Comparison of ENCODE assay signal across 15 cellular contexts in genomic region chr11:65356394-65356972, GRCh38. TPM values are rescaled to one million over a fixed set of nuclear protein-coding genes. Genes with fewer than 3 reads are reported as not detected.
A peak's percentile ranks its signal among the peaks of the same experiment; 100 is the strongest.
DNase-seq lines count a peak whose midpoint lies in the region; ATAC-seq, FAIRE-seq and TF ChIP-seq lines count a peak whose summit lies in the region.
"Had no signal": no experiment of that assay in that cellular context is flagged by ENCODE, and none has a peak within 500 bp of the region (broad histone marks: within the 10 kb centered on the region; RNA-seq: fewer than 3 reads in every experiment).

No MANE protein-coding gene starts in this region.

- DNase-seq in activated naive CD4-positive, alpha-beta T cell treated with anti-CD3 and anti-CD28 coated beads for 36 hours: no peak
- no peak for DNase-seq in activated naive CD4-positive, alpha-beta T cell treated with Interleukin-2 at 50 U/mL for 16 hours
- DNase-seq in activated T-helper 1 cell treated with anti-CD3 and anti-CD28 coated beads, Interleukin-12 subunit alpha, Interleukin-12 subunit beta, Interleukin-2, Interleukin-4 antibody, amounts not matched to agents 30 ng/mL and 10 ng/mL and 1 ng/mL, durations not matched to agents 14 hours and 24 hours and 36 hours (ENCODE audit: low spot score): no peak
- no peak for DNase-seq in HepG2 (ENCODE audit: low spot score)
- no peak for DNase-seq in stimulated activated CD4-positive, alpha-beta T cell treated with anti-CD3 and anti-CD28 coated beads, Interleukin-4, amount 100 ng/mL, for 1 hour
- no peak for DNase-seq in AG08396 (ENCODE audit: low spot score)
- DNase-seq in UCSD-AML1 (lab: John Stamatoyannopoulos, UW; ENCODE audit: unreplicated experiment): no peak
- DNase-seq: activated CD8-positive, alpha-beta memory T cell treated with anti-CD3 and anti-CD28 coated beads, Interleukin-2, amount 50 U/mL, for 4 hours; Karpas-422; NCI-H2029; NCI-H82; SHP77 had no signal

- no peak for TF ChIP-seq CTCF in HepG2 (CRISPR knock-in tag; IDR thresholded peaks at IDR 0.05)

- H3K36me3 ChIP-seq in HepG2 (replicated peaks in 1 of 2; ENCODE audit: control insufficient read depth in 1 of 2, insufficient read depth in 2 of 2, low read length in 2 of 2) (peaks cover 8 to 12% of the 10 kb centered on the region in 2 experiments; a peak in 3 of 5 replicates), skeletal muscle tissue (ENCODE audit: control insufficient read depth in 3 of 3, insufficient read depth in 3 of 3, low read length in 3 of 3) (peaks cover 12 to 14% (median 12%) of the 10 kb centered on the region in 3 donors)
- H3K36me3 ChIP-seq: uterus had no signal

- no peak for TF ChIP-seq RAD21 in HepG2 (CRISPR knock-in tag; IDR thresholded peaks at IDR 0.05)

- peaks cover 50% of the 10 kb centered on the region for H3K4me1 ChIP-seq in HepG2 (ENCODE audit: insufficient read depth, low read length)
- peaks cover 25 to 34% (median 33%) of the 10 kb centered on the region in 3 donors for H3K4me1 ChIP-seq in skeletal muscle tissue (ENCODE audit: control insufficient read depth in 3 of 3, insufficient read depth in 3 of 3, low read length in 3 of 3)

- H3K9ac ChIP-seq in HepG2 (ENCODE audit: insufficient read depth, low read depth, low read length) (no peak overlapping the region), skeletal muscle tissue (ENCODE audit: low read depth in 1 of 3, low read length in 3 of 3) (peak overlapping the region in 1 of 3 donors; percentile 74)

- H4K20me1 ChIP-seq in HepG2 (ENCODE audit: insufficient read depth, low read length): no peaks in the 10 kb centered on the region

- H3K4me1 Mint-ChIP-seq in activated naive CD4-positive, alpha-beta T cell treated with anti-CD3 and anti-CD28 coated beads for 36 hours (ENCODE audit: low read depth): peaks cover 11% of the 10 kb centered on the region
- H3K4me1 Mint-ChIP-seq in activated T-helper 1 cell treated with anti-CD3 and anti-CD28 coated beads, Interleukin-12 subunit alpha, Interleukin-12 subunit beta, Interleukin-2, Interleukin-4 antibody, amounts not matched to agents 30 ng/mL and 10 ng/mL and 1 ng/mL, durations not matched to agents 14 hours and 24 hours and 36 hours (ENCODE audit: low read depth): peaks cover 8% of the 10 kb centered on the region

- no TSS peak for BruUV-seq in HepG2 (replicated peaks; lab: Mats Ljungman, UMichigan)

- POLR2A ChIA-PET in HepG2 (lab: Yijun Ruan, JAX): interaction anchor here (0.9 to 6.3 kb wide), 8 partner anchors 14 to 219 kb away, joined by 3 to 87 read pairs (median 24); partner anchors contain the start of genes DPF2, EHBP1L1, MALAT1 and NEAT1

- intact Hi-C loops in activated naive CD4-positive, alpha-beta T cell treated with anti-CD3 and anti-CD28 coated beads for 36 hours (cut with micrococcal nuclease): no loop called here
- intact Hi-C loops in activated T-helper 1 cell treated with anti-CD3 and anti-CD28 coated beads, Interleukin-12 subunit alpha, Interleukin-12 subunit beta, Interleukin-2, Interleukin-4 antibody, amounts not matched to agents 30 ng/mL and 10 ng/mL and 1 ng/mL, durations not matched to agents 14 hours and 24 hours and 36 hours (cut with micrococcal nuclease): no loop called here
- intact Hi-C loops in HepG2 (cut with micrococcal nuclease; ENCODE audit: unreplicated experiment): no loop called here

- H3K36me3 Mint-ChIP-seq in activated naive CD4-positive, alpha-beta T cell treated with anti-CD3 and anti-CD28 coated beads for 36 hours (ENCODE audit: low read depth): no peaks in the 10 kb centered on the region
- peaks cover 9% of the 10 kb centered on the region for H3K36me3 Mint-ChIP-seq in activated T-helper 1 cell treated with anti-CD3 and anti-CD28 coated beads, Interleukin-12 subunit alpha, Interleukin-12 subunit beta, Interleukin-2, Interleukin-4 antibody, amounts not matched to agents 30 ng/mL and 10 ng/mL and 1 ng/mL, durations not matched to agents 14 hours and 24 hours and 36 hours (ENCODE audit: low read depth)

- no peak for ATAC-seq in HepG2

- H3K79me2 ChIP-seq in HepG2 (ENCODE audit: insufficient read depth, low read length): no peaks in the 10 kb centered on the region

- H2AFZ ChIP-seq in HepG2 (ENCODE audit: low read length): no peak overlapping the region

- no peaks in the 10 kb centered on the region for H3K27me3 ChIP-seq in HepG2 (ENCODE audit: control insufficient read depth in 1 of 2, insufficient read depth in 2 of 2, low read length in 2 of 2)
- H3K27me3 ChIP-seq in skeletal muscle tissue (ENCODE audit: control insufficient read depth in 3 of 3, insufficient read depth in 3 of 3, low read length in 3 of 3): peaks cover 0 to 10% (median 0%) of the 10 kb centered on the region in 3 donors

- peak overlapping the region; percentile 21 for H3K4me3 Mint-ChIP-seq in activated naive CD4-positive, alpha-beta T cell treated with anti-CD3 and anti-CD28 coated beads for 36 hours
- H3K4me3 Mint-ChIP-seq in activated T-helper 1 cell treated with anti-CD3 and anti-CD28 coated beads, Interleukin-12 subunit alpha, Interleukin-12 subunit beta, Interleukin-2, Interleukin-4 antibody, amounts not matched to agents 30 ng/mL and 10 ng/mL and 1 ng/mL, durations not matched to agents 14 hours and 24 hours and 36 hours: peak overlapping the region; percentile 81

- TF ChIP-seq EP300 in HepG2 (IDR thresholded peaks at IDR 0.05; ENCODE audit: low read depth in 2 of 2, low read length in 2 of 2): no peak
- no peak for TF ChIP-seq EP300 in HepG2 (CRISPR knock-in tag; IDR thresholded peaks at IDR 0.05; ENCODE audit: borderline replicate concordance)

- WGBS in HepG2 (ENCODE audit: low lambda C conversion rate): 97% methylated on average over 15 of the region's 30 CpGs

- H3K9me3 ChIP-seq in HepG2 (ENCODE audit: low read length) (no peaks in the 10 kb centered on the region), skeletal muscle tissue (ENCODE audit: control insufficient read depth in 3 of 3, low read length in 3 of 3) (no peaks in the 10 kb centered on the region)
- H3K9me3 ChIP-seq: uterus had no signal

- H3K4me3 ChIP-seq in HepG2 (replicated peaks in 1 of 3; ENCODE audit: insufficient read depth in 1 of 3, low read depth in 2 of 3, low read length in 3 of 3) (no peak overlapping the region), skeletal muscle tissue (ENCODE audit: low read length in 3 of 3) (peak overlapping the region; percentile 48 to 91 (median 70))

- CTCF ChIA-PET in activated naive CD4-positive, alpha-beta T cell treated with anti-CD3 and anti-CD28 coated beads for 36 hours (lab: Charles Lee): interaction anchor here (0.5 to 1.6 kb wide), 3 partner anchors 26 to 157 kb away, joined by 3 to 8 read pairs (median 7); no protein-coding TSS in a partner anchor
- CTCF ChIA-PET in HepG2 (lab: Yijun Ruan, JAX; ENCODE audit: low intra/inter-chr PET ratio, low total read pairs): no interaction called here

- H3K27ac Mint-ChIP-seq in activated naive CD4-positive, alpha-beta T cell treated with anti-CD3 and anti-CD28 coated beads for 36 hours: no peak overlapping the region
- no peak overlapping the region for H3K27ac Mint-ChIP-seq in activated T-helper 1 cell treated with anti-CD3 and anti-CD28 coated beads, Interleukin-12 subunit alpha, Interleukin-12 subunit beta, Interleukin-2, Interleukin-4 antibody, amounts not matched to agents 30 ng/mL and 10 ng/mL and 1 ng/mL, durations not matched to agents 14 hours and 24 hours and 36 hours

- no peaks in the 10 kb centered on the region for H3K9me3 Mint-ChIP-seq in activated naive CD4-positive, alpha-beta T cell treated with anti-CD3 and anti-CD28 coated beads for 36 hours
- no peaks in the 10 kb centered on the region for H3K9me3 Mint-ChIP-seq in activated T-helper 1 cell treated with anti-CD3 and anti-CD28 coated beads, Interleukin-12 subunit alpha, Interleukin-12 subunit beta, Interleukin-2, Interleukin-4 antibody, amounts not matched to agents 30 ng/mL and 10 ng/mL and 1 ng/mL, durations not matched to agents 14 hours and 24 hours and 36 hours

- H3K27ac ChIP-seq in HepG2 (ENCODE audit: extremely low read length, insufficient read depth, low read length): no peak overlapping the region
- peak overlapping the region; percentile 30 for H3K27ac ChIP-seq in skeletal muscle tissue (ENCODE audit: low read depth, low read length)
- H3K27ac ChIP-seq: brain microvascular endothelial cell, uterus had no signal

- no peak overlapping the region for H3K4me2 ChIP-seq in HepG2 (ENCODE audit: low read depth, low read length)

- no peak for TF ChIP-seq POLR2A in HepG2 (IDR thresholded peaks at IDR 0.05; ENCODE audit: insufficient read depth in 1 of 2, low read depth in 2 of 2, low read length in 2 of 2)

- in situ Hi-C loops in HepG2 (cut with HindIII; ENCODE audit: extremely low pct_ligation_motif_present, low pct_unique_long_range_greater_than_20kb): no loop called here

- H3K27me3 Mint-ChIP-seq in activated naive CD4-positive, alpha-beta T cell treated with anti-CD3 and anti-CD28 coated beads for 36 hours (ENCODE audit: low read depth): no peaks in the 10 kb centered on the region
- peaks cover 17% of the 10 kb centered on the region for H3K27me3 Mint-ChIP-seq in activated T-helper 1 cell treated with anti-CD3 and anti-CD28 coated beads, Interleukin-12 subunit alpha, Interleukin-12 subunit beta, Interleukin-2, Interleukin-4 antibody, amounts not matched to agents 30 ng/mL and 10 ng/mL and 1 ng/mL, durations not matched to agents 14 hours and 24 hours and 36 hours (ENCODE audit: insufficient read depth)

- no peak for FAIRE-seq in HepG2 (lab: Jason Lieb, UNC)

RNA-seq across cellular contexts. Expression of gene TIGD3, which starts 1.9 kb away (rescaled TPM):
- total RNA-seq in activated naive CD4-positive, alpha-beta T cell treated with anti-CD3 and anti-CD28 coated beads for 36 hours: under 1 TPM; 0.32 to 0.62 TPM
- 1.1 TPM in 2 replicates for total RNA-seq in activated T-helper 1 cell treated with anti-CD3 and anti-CD28 coated beads, Interleukin-12 subunit alpha, Interleukin-12 subunit beta, Interleukin-2, Interleukin-4 antibody, amounts not matched to agents 30 ng/mL and 10 ng/mL and 1 ng/mL, durations not matched to agents 14 hours and 24 hours and 36 hours
- total RNA-seq in HepG2 (2016; rRNA removed; fragmentation: Illumina TruSeq; extraction: Trizol) (4.0 and 4.9 TPM in 2 replicates), skeletal muscle tissue (not detected)
- total RNA-seq in HepG2 (2016; cell fraction: cytosol; rRNA removed; fragmentation: Illumina TruSeq; extraction: Trizol; ENCODE audit: low read depth): 1.8 TPM in 2 replicates
- 2.9 and 5.0 TPM in 2 replicates for total RNA-seq in HepG2 (2016; cell fraction: insoluble cytoplasmic fraction; rRNA removed; fragmentation: Illumina TruSeq; extraction: Trizol)
- total RNA-seq in HepG2 (2016; cell fraction: membrane; rRNA removed; fragmentation: Illumina TruSeq; extraction: Trizol): 4.8 and 6.2 TPM in 2 replicates
- 3.5 and 3.9 TPM in 2 replicates for total RNA-seq in HepG2 (2016; cell fraction: nucleus; rRNA removed; fragmentation: Illumina TruSeq; extraction: Trizol)
- 0.49 and 1.0 TPM in 2 replicates for polyA plus RNA-seq in HepG2 (2011; rRNA removed)
- 0.56 and 0.79 TPM in 2 replicates for polyA plus RNA-seq in HepG2 (2011; cell fraction: cytosol; rRNA removed)
- 1.9 and 2.2 TPM in 2 replicates for polyA plus RNA-seq in HepG2 (2011; cell fraction: nucleus; rRNA removed)
- polyA plus RNA-seq in HepG2 (2012): 0.59 and 0.70 TPM in 2 replicates
- polyA plus RNA-seq in HepG2 (2016; cell fraction: cytosol; fragmentation: Illumina TruSeq; extraction: Trizol; ENCODE audit: low read depth): 1.0 and 1.4 TPM in 2 replicates
- polyA plus RNA-seq in HepG2 (2016; cell fraction: insoluble cytoplasmic fraction; fragmentation: Illumina TruSeq; extraction: Trizol; ENCODE audit: low read depth): 2.7 and 3.5 TPM in 2 replicates
- 2.7 and 3.4 TPM in 2 replicates for polyA plus RNA-seq in HepG2 (2016; cell fraction: membrane; fragmentation: Illumina TruSeq; extraction: Trizol; ENCODE audit: low read depth)
- polyA plus RNA-seq in HepG2 (2016; cell fraction: nucleus; fragmentation: Illumina TruSeq; extraction: Trizol; ENCODE audit: insufficient read depth, low read depth): 6.7 TPM in 2 replicates
- polyA minus RNA-seq in HepG2 (2011; rRNA and poly(A)+ RNA removed; ENCODE audit: low replicate concordance): 1.2 and 1.3 TPM in 2 replicates
- polyA minus RNA-seq in HepG2 (2011; cell fraction: cytosol; rRNA and poly(A)+ RNA removed): 0.59 and 0.79 TPM in 2 replicates
- 1.1 and 1.5 TPM in 2 replicates for polyA minus RNA-seq in HepG2 (2011; cell fraction: nucleus; rRNA and poly(A)+ RNA removed)

RNA-seq across cellular contexts. Expression of gene DPF2, which starts 22.8 kb away (rescaled TPM):
- 10 to 100 TPM; 61.3 to 63.0 TPM for total RNA-seq in activated naive CD4-positive, alpha-beta T cell treated with anti-CD3 and anti-CD28 coated beads for 36 hours
- 84.5 and 93.1 TPM in 2 replicates for total RNA-seq in activated T-helper 1 cell treated with anti-CD3 and anti-CD28 coated beads, Interleukin-12 subunit alpha, Interleukin-12 subunit beta, Interleukin-2, Interleukin-4 antibody, amounts not matched to agents 30 ng/mL and 10 ng/mL and 1 ng/mL, durations not matched to agents 14 hours and 24 hours and 36 hours
- 30.4 and 31.0 TPM in 2 replicates for total RNA-seq in HepG2 (2016; rRNA removed; fragmentation: Illumina TruSeq; extraction: Trizol)
- total RNA-seq in HepG2 (2016; cell fraction: cytosol; rRNA removed; fragmentation: Illumina TruSeq; extraction: Trizol; ENCODE audit: low read depth): 6.9 and 8.6 TPM in 2 replicates
- total RNA-seq in HepG2 (2016; cell fraction: insoluble cytoplasmic fraction; rRNA removed; fragmentation: Illumina TruSeq; extraction: Trizol): 30.2 and 32.5 TPM in 2 replicates
- total RNA-seq in HepG2 (2016; cell fraction: membrane; rRNA removed; fragmentation: Illumina TruSeq; extraction: Trizol): 14.1 and 16.7 TPM in 2 replicates
- total RNA-seq in HepG2 (2016; cell fraction: nucleus; rRNA removed; fragmentation: Illumina TruSeq; extraction: Trizol): 22.1 and 26.8 TPM in 2 replicates
- polyA plus RNA-seq in HepG2 (2011; rRNA removed): 20.4 and 21.0 TPM in 2 replicates
- 18.8 and 20.8 TPM in 2 replicates for polyA plus RNA-seq in HepG2 (2011; cell fraction: cytosol; rRNA removed)
- polyA plus RNA-seq in HepG2 (2011; cell fraction: nucleus; rRNA removed): 70.3 and 70.7 TPM in 2 replicates
- polyA plus RNA-seq in HepG2 (2012): 24.2 and 26.4 TPM in 2 replicates
- 3.8 and 3.9 TPM in 2 replicates for polyA plus RNA-seq in HepG2 (2016; cell fraction: cytosol; fragmentation: Illumina TruSeq; extraction: Trizol; ENCODE audit: low read depth)
- 40.7 and 49.0 TPM in 2 replicates for polyA plus RNA-seq in HepG2 (2016; cell fraction: insoluble cytoplasmic fraction; fragmentation: Illumina TruSeq; extraction: Trizol; ENCODE audit: low read depth)
- polyA plus RNA-seq in HepG2 (2016; cell fraction: membrane; fragmentation: Illumina TruSeq; extraction: Trizol; ENCODE audit: low read depth): 9.5 and 10.0 TPM in 2 replicates
- polyA plus RNA-seq in HepG2 (2016; cell fraction: nucleus; fragmentation: Illumina TruSeq; extraction: Trizol; ENCODE audit: insufficient read depth, low read depth): 56.7 and 57.4 TPM in 2 replicates
- 48.9 and 49.9 TPM in 2 replicates for polyA minus RNA-seq in HepG2 (2011; rRNA and poly(A)+ RNA removed; ENCODE audit: low replicate concordance)
- 18.2 and 18.4 TPM in 2 replicates for polyA minus RNA-seq in HepG2 (2011; cell fraction: cytosol; rRNA and poly(A)+ RNA removed)
- polyA minus RNA-seq in HepG2 (2011; cell fraction: nucleus; rRNA and poly(A)+ RNA removed): 31.2 and 43.3 TPM in 2 replicates
- 24.5 TPM for total RNA-seq in skeletal muscle tissue

RNA-seq across cellular contexts. Expression of gene SLC25A45, which starts 26.0 kb away (rescaled TPM):
- total RNA-seq in activated naive CD4-positive, alpha-beta T cell treated with anti-CD3 and anti-CD28 coated beads for 36 hours: 10 to 100 TPM; 10.4 to 12.1 TPM
- 15.3 and 19.4 TPM in 2 replicates for total RNA-seq in activated T-helper 1 cell treated with anti-CD3 and anti-CD28 coated beads, Interleukin-12 subunit alpha, Interleukin-12 subunit beta, Interleukin-2, Interleukin-4 antibody, amounts not matched to agents 30 ng/mL and 10 ng/mL and 1 ng/mL, durations not matched to agents 14 hours and 24 hours and 36 hours
- total RNA-seq in HepG2 (2016; rRNA removed; fragmentation: Illumina TruSeq; extraction: Trizol): 2.1 and 3.4 TPM in 2 replicates
- 0.79 and 1.0 TPM in 2 replicates for total RNA-seq in HepG2 (2016; cell fraction: cytosol; rRNA removed; fragmentation: Illumina TruSeq; extraction: Trizol; ENCODE audit: low read depth)
- 1.9 TPM in 2 replicates for total RNA-seq in HepG2 (2016; cell fraction: insoluble cytoplasmic fraction; rRNA removed; fragmentation: Illumina TruSeq; extraction: Trizol)
- 1.5 and 2.2 TPM in 2 replicates for total RNA-seq in HepG2 (2016; cell fraction: membrane; rRNA removed; fragmentation: Illumina TruSeq; extraction: Trizol)
- total RNA-seq in HepG2 (2016; cell fraction: nucleus; rRNA removed; fragmentation: Illumina TruSeq; extraction: Trizol): 1.3 and 3.5 TPM in 2 replicates
- 1.2 and 1.9 TPM in 2 replicates for polyA plus RNA-seq in HepG2 (2011; rRNA removed)
- 0.95 and 0.99 TPM in 2 replicates for polyA plus RNA-seq in HepG2 (2011; cell fraction: cytosol; rRNA removed)
- 5.9 and 6.0 TPM in 2 replicates for polyA plus RNA-seq in HepG2 (2011; cell fraction: nucleus; rRNA removed)
- polyA plus RNA-seq in HepG2 (2012): 2.0 and 4.1 TPM in 2 replicates
- 0.45 and 0.70 TPM in 2 replicates for polyA plus RNA-seq in HepG2 (2016; cell fraction: cytosol; fragmentation: Illumina TruSeq; extraction: Trizol; ENCODE audit: low read depth)
- polyA plus RNA-seq in HepG2 (2016; cell fraction: insoluble cytoplasmic fraction; fragmentation: Illumina TruSeq; extraction: Trizol; ENCODE audit: low read depth): 1.3 and 1.6 TPM in 2 replicates
- 1.4 and 1.5 TPM in 2 replicates for polyA plus RNA-seq in HepG2 (2016; cell fraction: membrane; fragmentation: Illumina TruSeq; extraction: Trizol; ENCODE audit: low read depth)
- polyA plus RNA-seq in HepG2 (2016; cell fraction: nucleus; fragmentation: Illumina TruSeq; extraction: Trizol; ENCODE audit: insufficient read depth, low read depth): 5.6 and 8.8 TPM in 2 replicates
- 1.9 and 7.2 TPM in 2 replicates for polyA minus RNA-seq in HepG2 (2011; rRNA and poly(A)+ RNA removed; ENCODE audit: low replicate concordance)
- 1.4 and 2.5 TPM in 2 replicates for polyA minus RNA-seq in HepG2 (2011; cell fraction: cytosol; rRNA and poly(A)+ RNA removed)
- polyA minus RNA-seq in HepG2 (2011; cell fraction: nucleus; rRNA and poly(A)+ RNA removed): 1.4 and 2.4 TPM in 2 replicates
- total RNA-seq in skeletal muscle tissue: 3.7 TPM

RNA-seq across cellular contexts. Expression of gene FRMD8, which starts 30.0 kb away (rescaled TPM):
- total RNA-seq in activated naive CD4-positive, alpha-beta T cell treated with anti-CD3 and anti-CD28 coated beads for 36 hours: 10 to 100 TPM; 38.2 to 40.0 TPM
- 40.5 and 42.3 TPM in 2 replicates for total RNA-seq in activated T-helper 1 cell treated with anti-CD3 and anti-CD28 coated beads, Interleukin-12 subunit alpha, Interleukin-12 subunit beta, Interleukin-2, Interleukin-4 antibody, amounts not matched to agents 30 ng/mL and 10 ng/mL and 1 ng/mL, durations not matched to agents 14 hours and 24 hours and 36 hours
- total RNA-seq in HepG2 (2016; rRNA removed; fragmentation: Illumina TruSeq; extraction: Trizol): 18.0 and 20.6 TPM in 2 replicates
- total RNA-seq in HepG2 (2016; cell fraction: cytosol; rRNA removed; fragmentation: Illumina TruSeq; extraction: Trizol; ENCODE audit: low read depth): 2.2 and 2.9 TPM in 2 replicates
- total RNA-seq in HepG2 (2016; cell fraction: insoluble cytoplasmic fraction; rRNA removed; fragmentation: Illumina TruSeq; extraction: Trizol): 17.5 and 22.6 TPM in 2 replicates
- 5.3 and 6.3 TPM in 2 replicates for total RNA-seq in HepG2 (2016; cell fraction: membrane; rRNA removed; fragmentation: Illumina TruSeq; extraction: Trizol)
- 12.4 and 14.6 TPM in 2 replicates for total RNA-seq in HepG2 (2016; cell fraction: nucleus; rRNA removed; fragmentation: Illumina TruSeq; extraction: Trizol)
- polyA plus RNA-seq in HepG2 (2011; rRNA removed): 5.8 and 9.4 TPM in 2 replicates
- 5.9 and 6.7 TPM in 2 replicates for polyA plus RNA-seq in HepG2 (2011; cell fraction: cytosol; rRNA removed)
- polyA plus RNA-seq in HepG2 (2011; cell fraction: nucleus; rRNA removed): 26.7 and 32.6 TPM in 2 replicates
- 3.5 and 5.2 TPM in 2 replicates for polyA plus RNA-seq in HepG2 (2012)
- 2.5 and 2.6 TPM in 2 replicates for polyA plus RNA-seq in HepG2 (2016; cell fraction: cytosol; fragmentation: Illumina TruSeq; extraction: Trizol; ENCODE audit: low read depth)
- polyA plus RNA-seq in HepG2 (2016; cell fraction: insoluble cytoplasmic fraction; fragmentation: Illumina TruSeq; extraction: Trizol; ENCODE audit: low read depth): 13.5 and 17.1 TPM in 2 replicates
- polyA plus RNA-seq in HepG2 (2016; cell fraction: membrane; fragmentation: Illumina TruSeq; extraction: Trizol; ENCODE audit: low read depth): 2.8 and 3.8 TPM in 2 replicates
- 21.4 and 24.7 TPM in 2 replicates for polyA plus RNA-seq in HepG2 (2016; cell fraction: nucleus; fragmentation: Illumina TruSeq; extraction: Trizol; ENCODE audit: insufficient read depth, low read depth)
- 22.3 and 24.3 TPM in 2 replicates for polyA minus RNA-seq in HepG2 (2011; rRNA and poly(A)+ RNA removed; ENCODE audit: low replicate concordance)
- polyA minus RNA-seq in HepG2 (2011; cell fraction: cytosol; rRNA and poly(A)+ RNA removed): 5.4 and 6.2 TPM in 2 replicates
- polyA minus RNA-seq in HepG2 (2011; cell fraction: nucleus; rRNA and poly(A)+ RNA removed): 6.2 and 11.8 TPM in 2 replicates
- total RNA-seq in skeletal muscle tissue: 8.4 TPM

RNA-seq across cellular contexts. Expression of gene CDC42EP2, which starts 41.8 kb away (rescaled TPM):
- 1 to 10 TPM in 1 of 2 experiments, under 1 TPM in 1; 0.57 to 1.5 TPM for total RNA-seq in activated naive CD4-positive, alpha-beta T cell treated with anti-CD3 and anti-CD28 coated beads for 36 hours
- total RNA-seq in activated T-helper 1 cell treated with anti-CD3 and anti-CD28 coated beads, Interleukin-12 subunit alpha, Interleukin-12 subunit beta, Interleukin-2, Interleukin-4 antibody, amounts not matched to agents 30 ng/mL and 10 ng/mL and 1 ng/mL, durations not matched to agents 14 hours and 24 hours and 36 hours: 1.6 and 2.7 TPM in 2 replicates
- total RNA-seq in HepG2 (2016; rRNA removed; fragmentation: Illumina TruSeq; extraction: Trizol): 2.5 and 7.1 TPM in 2 replicates
- 5.9 and 6.4 TPM in 2 replicates for total RNA-seq in HepG2 (2016; cell fraction: cytosol; rRNA removed; fragmentation: Illumina TruSeq; extraction: Trizol; ENCODE audit: low read depth)
- total RNA-seq in HepG2 (2016; cell fraction: insoluble cytoplasmic fraction; rRNA removed; fragmentation: Illumina TruSeq; extraction: Trizol): 4.5 and 5.9 TPM in 2 replicates
- 10.1 and 10.2 TPM in 2 replicates for total RNA-seq in HepG2 (2016; cell fraction: membrane; rRNA removed; fragmentation: Illumina TruSeq; extraction: Trizol)
- 4.2 and 5.2 TPM in 2 replicates for total RNA-seq in HepG2 (2016; cell fraction: nucleus; rRNA removed; fragmentation: Illumina TruSeq; extraction: Trizol)
- polyA plus RNA-seq in HepG2 (2011; rRNA removed): 2.3 and 4.2 TPM in 2 replicates
- 1.4 and 1.9 TPM in 2 replicates for polyA plus RNA-seq in HepG2 (2011; cell fraction: cytosol; rRNA removed)
- 8.3 and 9.7 TPM in 2 replicates for polyA plus RNA-seq in HepG2 (2011; cell fraction: nucleus; rRNA removed)
- polyA plus RNA-seq in HepG2 (2012): 3.4 and 7.2 TPM in 2 replicates
- polyA plus RNA-seq in HepG2 (2016; cell fraction: cytosol; fragmentation: Illumina TruSeq; extraction: Trizol; ENCODE audit: low read depth): 2.1 and 2.6 TPM in 2 replicates
- 3.3 and 4.5 TPM in 2 replicates for polyA plus RNA-seq in HepG2 (2016; cell fraction: insoluble cytoplasmic fraction; fragmentation: Illumina TruSeq; extraction: Trizol; ENCODE audit: low read depth)
- 4.0 TPM in 2 replicates for polyA plus RNA-seq in HepG2 (2016; cell fraction: membrane; fragmentation: Illumina TruSeq; extraction: Trizol; ENCODE audit: low read depth)
- 5.6 and 6.7 TPM in 2 replicates for polyA plus RNA-seq in HepG2 (2016; cell fraction: nucleus; fragmentation: Illumina TruSeq; extraction: Trizol; ENCODE audit: insufficient read depth, low read depth)
- 29.3 and 50.7 TPM in 2 replicates for polyA minus RNA-seq in HepG2 (2011; rRNA and poly(A)+ RNA removed; ENCODE audit: low replicate concordance)
- 3.2 and 5.1 TPM in 2 replicates for polyA minus RNA-seq in HepG2 (2011; cell fraction: cytosol; rRNA and poly(A)+ RNA removed)
- polyA minus RNA-seq in HepG2 (2011; cell fraction: nucleus; rRNA and poly(A)+ RNA removed): 15.8 and 18.4 TPM in 2 replicates
- 19.3 TPM for total RNA-seq in skeletal muscle tissue

Comparison
In these comparisons a context has a peak if more than half of its experiments do, and no peak if none do; other contexts are left out.
1. H3K4me3 ChIP-seq: peak in skeletal muscle tissue (3 of 3); none in HepG2 (0 of 3).